9 cellular contexts compared by ENCODE assay signal in the genomic region with DNA sequence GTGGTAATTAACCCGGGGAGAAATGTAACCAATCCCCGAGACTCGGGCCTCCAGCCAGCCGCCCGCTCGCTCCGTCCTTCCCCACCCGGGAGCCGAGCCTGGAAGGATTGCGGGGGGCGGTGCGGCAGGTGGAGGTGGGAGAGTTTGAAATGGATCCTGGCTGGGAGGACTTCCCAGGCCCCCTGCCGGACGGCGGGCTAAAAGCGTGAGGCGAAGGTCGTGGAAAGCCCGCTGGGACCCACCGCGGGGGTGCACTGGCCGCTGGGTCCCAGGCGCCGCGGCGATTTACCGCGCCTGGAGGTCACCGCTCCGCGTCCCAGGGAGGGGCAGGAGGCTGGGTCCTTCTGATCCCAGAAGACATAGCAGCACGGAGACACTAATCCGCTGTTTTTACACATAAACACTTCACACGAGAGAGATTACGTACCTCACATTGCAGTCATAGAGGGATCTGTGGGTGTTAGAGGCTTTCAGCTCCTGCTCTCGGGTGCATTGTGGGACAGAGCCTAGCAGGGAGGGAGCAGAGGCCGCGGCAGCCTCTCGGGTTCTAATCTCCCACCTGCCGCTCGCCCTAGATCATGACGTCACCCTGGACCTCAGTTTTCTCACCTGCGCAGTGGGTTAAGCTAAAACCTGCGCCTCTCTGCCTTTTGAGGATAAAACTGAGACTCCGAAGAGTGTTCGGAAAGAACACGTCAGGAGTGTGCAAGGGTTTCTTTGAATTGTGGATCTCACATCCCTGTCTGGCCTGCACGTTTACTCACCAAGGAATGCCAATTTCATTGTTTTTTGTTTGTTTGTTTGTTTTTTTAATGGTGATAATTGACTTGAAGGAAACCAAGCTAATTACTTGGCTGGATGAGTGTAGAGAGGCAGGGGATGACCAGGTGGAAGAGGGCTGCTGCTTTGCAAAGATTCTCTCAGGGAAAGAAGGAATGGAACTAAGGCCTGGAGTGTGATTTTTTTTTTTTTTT. TPM values are rescaled to one million over a fixed set of nuclear protein-coding genes. Genes with fewer than 3 reads are reported as not detected.
DNase-seq lines count a peak whose midpoint lies in the region; ATAC-seq, FAIRE-seq and TF ChIP-seq lines count a peak whose summit lies in the region.
"Had no signal": no experiment of that assay in that cellular context is flagged by ENCODE, and none has a peak within 500 bp of the region (broad histone marks: within the 10 kb centered on the region; RNA-seq: fewer than 3 reads in every experiment).

No MANE protein-coding gene starts in this region.

- no peaks in the 10 kb centered on the region for H3K79me2 ChIP-seq in PC-3 (ENCODE audit: low read length)

- no peaks in the 10 kb centered on the region for H4K20me1 ChIP-seq in PC-3 (ENCODE audit: low read length)

- intact Hi-C loops in CD14-positive monocyte (cut with micrococcal nuclease): no loop called here
- intact Hi-C loops in PC-3 (cut with micrococcal nuclease): loop anchor here (2.0 kb wide), 1 partner anchor 59 kb away; no protein-coding TSS in a partner anchor
- intact Hi-C loops in posterior vena cava (cut with DNase I): no loop called here

- TF ChIP-seq CTCF in CD14-positive monocyte (IDR thresholded peaks at IDR 0.05) (peak; percentile 29), PC-3 (conservative IDR thresholded peaks at IDR 0.05; ENCODE audit: low read depth, low read length) (peak; percentile 91), cardiac muscle cell (IDR thresholded peaks at IDR 0.05; ENCODE audit: low read depth, low read length) (peak; percentile 44)

- FAIRE-seq in GM19239 (lab: Jason Lieb, UNC): peak; percentile 65

- BruUV-seq in PC-3 (replicated peaks; lab: Mats Ljungman, UMichigan): TSS peak; percentile 94

- peak overlapping the region; percentile 90 for H2AFZ ChIP-seq in PC-3 (ENCODE audit: low read length)

- H3K4me1 ChIP-seq in PC-3 (ENCODE audit: insufficient read depth, low read length) (peaks cover 19% of the 10 kb centered on the region), cardiac muscle cell (ENCODE audit: low read depth) (peaks cover 10% of the 10 kb centered on the region)

- H3K9me3 ChIP-seq in PC-3 (ENCODE audit: low read length) (no peaks in the 10 kb centered on the region), cardiac muscle cell (ENCODE audit: low read depth) (no peaks in the 10 kb centered on the region)

- peaks cover 6 to 21% (median 11%) of the 10 kb centered on the region in 3 donors for H3K27me3 Mint-ChIP-seq in CD14-positive monocyte (ENCODE audit: low read depth in 3 of 3)

- peak; percentile 46 for ATAC-seq in HG03354 (IDR thresholded peaks at IDR 0.05; ENCODE audit: poor library complexity, severe bottlenecking, unreplicated experiment)
- peak; percentile 48 for ATAC-seq in PC-3

- H3F3A ChIP-seq in PC-3 (ENCODE audit: low read length, unreplicated experiment): no peaks in the 10 kb centered on the region

- H3K9me2 ChIP-seq in PC-3 (replicated peaks; ENCODE audit: low read length): no peaks in the 10 kb centered on the region

- CTCF ChIA-PET in PC-3 (lab: Charles Lee): interaction anchor here (0.5 to 0.8 kb wide), 5 partner anchors 11 to 798 kb away, joined by 3 to 10 read pairs (median 5); a partner anchor contains a TSS

- peak overlapping the region; percentile 49 for H3K9ac ChIP-seq in PC-3 (ENCODE audit: low read length)

- POLR2A ChIA-PET in PC-3 (lab: Charles Lee; ENCODE audit: unreplicated experiment): interaction anchor here (0.6 kb wide), 1 partner anchor 502 kb away, joined by 3 read pairs; no protein-coding TSS in a partner anchor

- H3K4me2 ChIP-seq in PC-3 (ENCODE audit: low read length): peak overlapping the region; percentile 87

- H3K27ac ChIP-seq in PC-3 (ENCODE audit: low read length): peak overlapping the region; percentile 27
- H3K27ac ChIP-seq in cardiac muscle cell: peak overlapping the region; percentile 89

- peak overlapping the region in 3 of 7 donors; percentile 21 to 74 (median 69) for H3K27ac Mint-ChIP-seq in CD14-positive monocyte

- peaks cover 0 to 6% (median 4%) of the 10 kb centered on the region in 7 donors for H3K9me3 Mint-ChIP-seq in CD14-positive monocyte

- H3K36me3 Mint-ChIP-seq in CD14-positive monocyte: peaks cover 2 to 6% of the 10 kb centered on the region in 2 donors

- DNase-seq in CD14-positive monocyte (ENCODE audit: low spot score): no peak
- peak; percentile 40 for DNase-seq in GM19239 (ENCODE audit: insufficient read length, low spot score)
- peak; percentile 79 for DNase-seq in PC-3
- peak; percentile 10 for DNase-seq in activated gamma-delta T cell treated with Interleukin-2 at 50 U/mL for 16 hours
- peak; percentile 43 to 78 for DNase-seq in cardiac muscle cell (ENCODE audit: low read depth in 1 of 2, low spot score in 1 of 2)
- DNase-seq in posterior vena cava (ENCODE audit: low spot score): peak; percentile 87
- no peak for DNase-seq in GOT3 (lab: John Stamatoyannopoulos, UW)

- no peaks in the 10 kb centered on the region for H3K27me3 ChIP-seq in PC-3 (ENCODE audit: low read length)
- peaks cover 6% of the 10 kb centered on the region for H3K27me3 ChIP-seq in cardiac muscle cell

- H3K36me3 ChIP-seq in PC-3 (ENCODE audit: low read depth, low read length) (no peaks in the 10 kb centered on the region), cardiac muscle cell (no peaks in the 10 kb centered on the region)

- H3K4me3 ChIP-seq in PC-3 (ENCODE audit: low read length) (peak overlapping the region; percentile 70), cardiac muscle cell (peak overlapping the region; percentile 39)

- H3K4me3 Mint-ChIP-seq in CD14-positive monocyte: peak overlapping the region; percentile 88

- peaks cover 16% of the 10 kb centered on the region for H3K4me1 Mint-ChIP-seq in CD14-positive monocyte

RNA-seq across cellular contexts. Expression of a gene that starts 17.1 kb away (rescaled TPM):
- polyA plus RNA-seq in CD14-positive monocyte (10 to 100 TPM; 22.4 to 43.6 TPM), cardiac muscle cell (171 and 195 TPM in 2 replicates)
- total RNA-seq in PC-3 (2014; rRNA removed) (428 and 435 TPM in 2 replicates), cardiac muscle cell (190 and 215 TPM in 2 replicates), posterior vena cava (10 to 100 TPM; 35.5 to 54.9 TPM)

RNA-seq across cellular contexts. Expression of a gene that starts 19.3 kb away (rescaled TPM):
- polyA plus RNA-seq in CD14-positive monocyte (not detected), cardiac muscle cell (not detected in 2 replicates)
- total RNA-seq in PC-3 (2014; rRNA removed) (0.04 and 0.63 TPM in 2 replicates), cardiac muscle cell (0.32 TPM in 1 of 2 replicates, not detected in the other), posterior vena cava (1 to 10 TPM in 1 of 2 donors, under 1 TPM in 1; 0.90 to 3.4 TPM)
- total RNA-seq: T-helper 1 cell treated with Interleukin-12 subunit alpha and Interleukin-12 subunit beta and Interleukin-4 antibody, amounts not matched to agents 30 ng/mL and 1 ng/mL, for 36 hours had no signal

RNA-seq across cellular contexts. Expression of a gene that starts 44.4 kb away (rescaled TPM):
- polyA plus RNA-seq in CD14-positive monocyte: not detected
- total RNA-seq in PC-3 (2014; rRNA removed): 2.4 and 3.1 TPM in 2 replicates
- 0.18 and 0.88 TPM in 2 replicates for total RNA-seq in cardiac muscle cell
- 0.16 TPM in 1 of 2 replicates, not detected in the other for polyA plus RNA-seq in cardiac muscle cell
- total RNA-seq in posterior vena cava: not detected
- total RNA-seq: T-helper 1 cell treated with Interleukin-12 subunit alpha and Interleukin-12 subunit beta and Interleukin-4 antibody, amounts not matched to agents 30 ng/mL and 1 ng/mL, for 36 hours had no signal

RNA-seq across cellular contexts. Expression of a gene that starts 59.1 kb away (rescaled TPM):
- polyA plus RNA-seq in CD14-positive monocyte (not detected), cardiac muscle cell (0.12 TPM in 1 of 2 replicates, not detected in the other)
- total RNA-seq in PC-3 (2014; rRNA removed) (not detected in 2 replicates), cardiac muscle cell (0.30 and 0.35 TPM in 2 replicates), posterior vena cava (under 1 TPM; 0.05 to 0.14 TPM)
- total RNA-seq: T-helper 1 cell treated with Interleukin-12 subunit alpha and Interleukin-12 subunit beta and Interleukin-4 antibody, amounts not matched to agents 30 ng/mL and 1 ng/mL, for 36 hours had no signal

Comparison
In these comparisons a context has a peak if more than half of its experiments do, and no peak if none do; other contexts are left out.
1. DNase-seq: peak in GM19239 (single experiment), PC-3 (single experiment), activated gamma-delta T cell treated with Interleukin-2 at 50 U/mL for 16 hours (single experiment), cardiac muscle cell (2 of 2) and posterior vena cava (single experiment); none in CD14-positive monocyte (single experiment) and GOT3 (single experiment).
2. CTCF ChIP-seq: peak in every context shown above with its lines; median percentile 91 in PC-3; 44 in cardiac muscle cell; 29 in CD14-positive monocyte.